ENCODE assay signal across 1 cellular context in the genomic region with DNA sequence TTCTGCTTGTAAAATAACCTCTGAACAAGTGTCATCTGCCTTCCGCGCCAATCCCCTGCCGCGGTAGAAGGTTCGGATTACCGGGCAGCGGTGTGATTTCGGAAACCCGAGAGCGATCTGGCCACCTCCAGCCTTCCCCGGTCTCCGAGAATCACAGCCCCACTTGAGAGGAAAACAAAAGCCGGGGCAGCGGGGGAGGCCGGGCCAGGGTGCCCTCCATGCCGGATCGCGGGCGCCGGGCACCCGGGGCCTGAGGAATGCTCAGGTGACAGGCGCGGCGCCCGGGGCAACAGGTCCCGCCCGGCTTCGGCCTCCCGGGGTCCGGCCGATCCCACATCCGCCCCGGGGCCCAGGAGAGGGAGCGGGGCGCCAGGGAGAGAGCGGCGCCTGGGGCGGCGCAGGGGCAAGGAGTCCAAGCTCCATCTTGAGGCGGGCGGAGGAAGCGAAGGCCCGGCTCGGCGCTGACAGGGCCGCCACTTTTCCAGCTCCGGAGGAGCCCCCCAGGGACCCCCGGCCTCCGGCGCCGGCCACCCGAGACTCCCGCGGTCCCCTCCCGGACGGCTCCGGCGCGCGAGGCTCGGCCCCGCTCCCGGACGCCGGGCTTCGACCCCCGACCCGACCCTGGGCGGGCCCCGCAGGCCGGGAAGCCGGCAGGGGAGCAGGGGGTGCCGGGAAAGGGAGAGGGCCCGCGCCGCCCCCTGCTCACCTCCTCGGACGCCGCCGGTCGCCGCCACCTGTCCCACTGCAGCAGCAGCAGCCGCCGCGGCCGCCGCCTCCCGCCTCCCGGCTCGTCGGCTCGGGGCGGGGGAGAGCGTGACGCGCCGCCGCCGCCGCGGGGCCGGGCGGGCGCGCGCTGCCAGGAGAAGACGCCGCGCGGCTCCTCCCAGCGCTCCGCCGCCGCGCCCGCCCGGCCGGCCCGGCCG.
TF ChIP-seq lines count a peak whose summit lies in the region.

A gene (minus strand): TSS at position 855 of the 923 bp plus-strand sequence. CDS start 42,217 bp downstream, outside the sequence.

TF ChIP-seq in K562, 482 proteins besides CTCF, POLR2A, EP300 and RAD21 (continued from another document and continues in another):
- TF ChIP-seq, protein P1, sequence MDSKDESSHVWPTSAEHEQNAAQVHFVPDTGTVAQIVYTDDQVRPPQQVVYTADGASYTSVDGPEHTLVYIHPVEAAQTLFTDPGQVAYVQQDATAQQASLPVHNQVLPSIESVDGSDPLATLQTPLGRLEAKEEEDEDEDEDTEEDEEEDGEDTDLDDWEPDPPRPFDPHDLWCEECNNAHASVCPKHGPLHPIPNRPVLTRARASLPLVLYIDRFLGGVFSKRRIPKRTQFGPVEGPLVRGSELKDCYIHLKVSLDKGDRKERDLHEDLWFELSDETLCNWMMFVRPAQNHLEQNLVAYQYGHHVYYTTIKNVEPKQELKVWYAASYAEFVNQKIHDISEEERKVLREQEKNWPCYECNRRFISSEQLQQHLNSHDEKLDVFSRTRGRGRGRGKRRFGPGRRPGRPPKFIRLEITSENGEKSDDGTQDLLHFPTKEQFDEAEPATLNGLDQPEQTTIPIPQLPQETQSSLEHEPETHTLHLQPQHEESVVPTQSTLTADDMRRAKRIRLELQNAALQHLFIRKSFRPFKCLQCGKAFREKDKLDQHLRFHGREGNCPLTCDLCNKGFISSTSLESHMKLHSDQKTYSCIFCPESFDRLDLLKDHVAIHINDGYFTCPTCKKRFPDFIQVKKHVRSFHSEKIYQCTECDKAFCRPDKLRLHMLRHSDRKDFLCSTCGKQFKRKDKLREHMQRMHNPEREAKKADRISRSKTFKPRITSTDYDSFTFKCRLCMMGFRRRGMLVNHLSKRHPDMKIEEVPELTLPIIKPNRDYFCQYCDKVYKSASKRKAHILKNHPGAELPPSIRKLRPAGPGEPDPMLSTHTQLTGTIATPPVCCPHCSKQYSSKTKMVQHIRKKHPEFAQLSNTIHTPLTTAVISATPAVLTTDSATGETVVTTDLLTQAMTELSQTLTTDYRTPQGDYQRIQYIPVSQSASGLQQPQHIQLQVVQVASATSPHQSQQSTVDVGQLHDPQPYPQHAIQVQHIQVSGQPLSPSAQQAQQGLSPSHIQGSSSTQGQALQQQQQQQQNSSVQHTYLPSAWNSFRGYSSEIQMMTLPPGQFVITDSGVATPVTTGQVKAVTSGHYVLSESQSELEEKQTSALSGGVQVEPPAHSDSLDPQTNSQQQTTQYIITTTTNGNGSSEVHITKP (IDR thresholded peaks at IDR 0.05; ENCODE audit: partially characterized antibody), result no peak
- TF ChIP-seq BRD9 (IDR thresholded peaks at IDR 0.05; ENCODE audit: low read depth, partially characterized antibody) (no peak), ZBED1 (IDR thresholded peaks at IDR 0.05) (no peak), HDAC6 (IDR thresholded peaks at IDR 0.05; ENCODE audit: low read depth, low read length) (no peak), GATA2 (CRISPR knock-in tag; IDR thresholded peaks at IDR 0.05) (no peak), DMBX1 (CRISPR knock-in tag; IDR thresholded peaks at IDR 0.05; ENCODE audit: borderline replicate concordance) (no peak), SMAD3 (CRISPR knock-in tag; conservative IDR thresholded peaks at IDR 0.05) (no peak), JUN (IDR thresholded peaks at IDR 0.05; ENCODE audit: borderline replicate concordance, low read depth, low read length) (no peak), JUN (CRISPR knock-in tag; IDR thresholded peaks at IDR 0.05; ENCODE audit: borderline replicate concordance) (peak; percentile 27; the same call in 1 of the 2 replicates), BHLHE40 (IDR thresholded peaks at IDR 0.05; ENCODE audit: low read length) (no peak)
- TF ChIP-seq, protein P2, sequence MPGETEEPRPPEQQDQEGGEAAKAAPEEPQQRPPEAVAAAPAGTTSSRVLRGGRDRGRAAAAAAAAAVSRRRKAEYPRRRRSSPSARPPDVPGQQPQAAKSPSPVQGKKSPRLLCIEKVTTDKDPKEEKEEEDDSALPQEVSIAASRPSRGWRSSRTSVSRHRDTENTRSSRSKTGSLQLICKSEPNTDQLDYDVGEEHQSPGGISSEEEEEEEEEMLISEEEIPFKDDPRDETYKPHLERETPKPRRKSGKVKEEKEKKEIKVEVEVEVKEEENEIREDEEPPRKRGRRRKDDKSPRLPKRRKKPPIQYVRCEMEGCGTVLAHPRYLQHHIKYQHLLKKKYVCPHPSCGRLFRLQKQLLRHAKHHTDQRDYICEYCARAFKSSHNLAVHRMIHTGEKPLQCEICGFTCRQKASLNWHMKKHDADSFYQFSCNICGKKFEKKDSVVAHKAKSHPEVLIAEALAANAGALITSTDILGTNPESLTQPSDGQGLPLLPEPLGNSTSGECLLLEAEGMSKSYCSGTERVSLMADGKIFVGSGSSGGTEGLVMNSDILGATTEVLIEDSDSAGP (CRISPR knock-in tag; IDR thresholded peaks at IDR 0.05), result no peak
- TF ChIP-seq, protein P3, sequence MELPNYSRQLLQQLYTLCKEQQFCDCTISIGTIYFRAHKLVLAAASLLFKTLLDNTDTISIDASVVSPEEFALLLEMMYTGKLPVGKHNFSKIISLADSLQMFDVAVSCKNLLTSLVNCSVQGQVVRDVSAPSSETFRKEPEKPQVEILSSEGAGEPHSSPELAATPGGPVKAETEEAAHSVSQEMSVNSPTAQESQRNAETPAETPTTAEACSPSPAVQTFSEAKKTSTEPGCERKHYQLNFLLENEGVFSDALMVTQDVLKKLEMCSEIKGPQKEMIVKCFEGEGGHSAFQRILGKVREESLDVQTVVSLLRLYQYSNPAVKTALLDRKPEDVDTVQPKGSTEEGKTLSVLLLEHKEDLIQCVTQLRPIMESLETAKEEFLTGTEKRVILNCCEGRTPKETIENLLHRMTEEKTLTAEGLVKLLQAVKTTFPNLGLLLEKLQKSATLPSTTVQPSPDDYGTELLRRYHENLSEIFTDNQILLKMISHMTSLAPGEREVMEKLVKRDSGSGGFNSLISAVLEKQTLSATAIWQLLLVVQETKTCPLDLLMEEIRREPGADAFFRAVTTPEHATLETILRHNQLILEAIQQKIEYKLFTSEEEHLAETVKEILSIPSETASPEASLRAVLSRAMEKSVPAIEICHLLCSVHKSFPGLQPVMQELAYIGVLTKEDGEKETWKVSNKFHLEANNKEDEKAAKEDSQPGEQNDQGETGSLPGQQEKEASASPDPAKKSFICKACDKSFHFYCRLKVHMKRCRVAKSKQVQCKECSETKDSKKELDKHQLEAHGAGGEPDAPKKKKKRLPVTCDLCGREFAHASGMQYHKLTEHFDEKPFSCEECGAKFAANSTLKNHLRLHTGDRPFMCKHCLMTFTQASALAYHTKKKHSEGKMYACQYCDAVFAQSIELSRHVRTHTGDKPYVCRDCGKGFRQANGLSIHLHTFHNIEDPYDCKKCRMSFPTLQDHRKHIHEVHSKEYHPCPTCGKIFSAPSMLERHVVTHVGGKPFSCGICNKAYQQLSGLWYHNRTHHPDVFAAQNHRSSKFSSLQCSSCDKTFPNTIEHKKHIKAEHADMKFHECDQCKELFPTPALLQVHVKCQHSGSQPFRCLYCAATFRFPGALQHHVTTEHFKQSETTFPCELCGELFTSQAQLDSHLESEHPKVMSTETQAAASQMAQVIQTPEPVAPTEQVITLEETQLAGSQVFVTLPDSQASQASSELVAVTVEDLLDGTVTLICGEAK (IDR thresholded peaks at IDR 0.05), result peak; percentile 45; the same call in 1 of the 2 replicates
- TF ChIP-seq, protein P3 (CRISPR knock-in tag; IDR thresholded peaks at IDR 0.05), result no peak
- TF ChIP-seq, protein P4, sequence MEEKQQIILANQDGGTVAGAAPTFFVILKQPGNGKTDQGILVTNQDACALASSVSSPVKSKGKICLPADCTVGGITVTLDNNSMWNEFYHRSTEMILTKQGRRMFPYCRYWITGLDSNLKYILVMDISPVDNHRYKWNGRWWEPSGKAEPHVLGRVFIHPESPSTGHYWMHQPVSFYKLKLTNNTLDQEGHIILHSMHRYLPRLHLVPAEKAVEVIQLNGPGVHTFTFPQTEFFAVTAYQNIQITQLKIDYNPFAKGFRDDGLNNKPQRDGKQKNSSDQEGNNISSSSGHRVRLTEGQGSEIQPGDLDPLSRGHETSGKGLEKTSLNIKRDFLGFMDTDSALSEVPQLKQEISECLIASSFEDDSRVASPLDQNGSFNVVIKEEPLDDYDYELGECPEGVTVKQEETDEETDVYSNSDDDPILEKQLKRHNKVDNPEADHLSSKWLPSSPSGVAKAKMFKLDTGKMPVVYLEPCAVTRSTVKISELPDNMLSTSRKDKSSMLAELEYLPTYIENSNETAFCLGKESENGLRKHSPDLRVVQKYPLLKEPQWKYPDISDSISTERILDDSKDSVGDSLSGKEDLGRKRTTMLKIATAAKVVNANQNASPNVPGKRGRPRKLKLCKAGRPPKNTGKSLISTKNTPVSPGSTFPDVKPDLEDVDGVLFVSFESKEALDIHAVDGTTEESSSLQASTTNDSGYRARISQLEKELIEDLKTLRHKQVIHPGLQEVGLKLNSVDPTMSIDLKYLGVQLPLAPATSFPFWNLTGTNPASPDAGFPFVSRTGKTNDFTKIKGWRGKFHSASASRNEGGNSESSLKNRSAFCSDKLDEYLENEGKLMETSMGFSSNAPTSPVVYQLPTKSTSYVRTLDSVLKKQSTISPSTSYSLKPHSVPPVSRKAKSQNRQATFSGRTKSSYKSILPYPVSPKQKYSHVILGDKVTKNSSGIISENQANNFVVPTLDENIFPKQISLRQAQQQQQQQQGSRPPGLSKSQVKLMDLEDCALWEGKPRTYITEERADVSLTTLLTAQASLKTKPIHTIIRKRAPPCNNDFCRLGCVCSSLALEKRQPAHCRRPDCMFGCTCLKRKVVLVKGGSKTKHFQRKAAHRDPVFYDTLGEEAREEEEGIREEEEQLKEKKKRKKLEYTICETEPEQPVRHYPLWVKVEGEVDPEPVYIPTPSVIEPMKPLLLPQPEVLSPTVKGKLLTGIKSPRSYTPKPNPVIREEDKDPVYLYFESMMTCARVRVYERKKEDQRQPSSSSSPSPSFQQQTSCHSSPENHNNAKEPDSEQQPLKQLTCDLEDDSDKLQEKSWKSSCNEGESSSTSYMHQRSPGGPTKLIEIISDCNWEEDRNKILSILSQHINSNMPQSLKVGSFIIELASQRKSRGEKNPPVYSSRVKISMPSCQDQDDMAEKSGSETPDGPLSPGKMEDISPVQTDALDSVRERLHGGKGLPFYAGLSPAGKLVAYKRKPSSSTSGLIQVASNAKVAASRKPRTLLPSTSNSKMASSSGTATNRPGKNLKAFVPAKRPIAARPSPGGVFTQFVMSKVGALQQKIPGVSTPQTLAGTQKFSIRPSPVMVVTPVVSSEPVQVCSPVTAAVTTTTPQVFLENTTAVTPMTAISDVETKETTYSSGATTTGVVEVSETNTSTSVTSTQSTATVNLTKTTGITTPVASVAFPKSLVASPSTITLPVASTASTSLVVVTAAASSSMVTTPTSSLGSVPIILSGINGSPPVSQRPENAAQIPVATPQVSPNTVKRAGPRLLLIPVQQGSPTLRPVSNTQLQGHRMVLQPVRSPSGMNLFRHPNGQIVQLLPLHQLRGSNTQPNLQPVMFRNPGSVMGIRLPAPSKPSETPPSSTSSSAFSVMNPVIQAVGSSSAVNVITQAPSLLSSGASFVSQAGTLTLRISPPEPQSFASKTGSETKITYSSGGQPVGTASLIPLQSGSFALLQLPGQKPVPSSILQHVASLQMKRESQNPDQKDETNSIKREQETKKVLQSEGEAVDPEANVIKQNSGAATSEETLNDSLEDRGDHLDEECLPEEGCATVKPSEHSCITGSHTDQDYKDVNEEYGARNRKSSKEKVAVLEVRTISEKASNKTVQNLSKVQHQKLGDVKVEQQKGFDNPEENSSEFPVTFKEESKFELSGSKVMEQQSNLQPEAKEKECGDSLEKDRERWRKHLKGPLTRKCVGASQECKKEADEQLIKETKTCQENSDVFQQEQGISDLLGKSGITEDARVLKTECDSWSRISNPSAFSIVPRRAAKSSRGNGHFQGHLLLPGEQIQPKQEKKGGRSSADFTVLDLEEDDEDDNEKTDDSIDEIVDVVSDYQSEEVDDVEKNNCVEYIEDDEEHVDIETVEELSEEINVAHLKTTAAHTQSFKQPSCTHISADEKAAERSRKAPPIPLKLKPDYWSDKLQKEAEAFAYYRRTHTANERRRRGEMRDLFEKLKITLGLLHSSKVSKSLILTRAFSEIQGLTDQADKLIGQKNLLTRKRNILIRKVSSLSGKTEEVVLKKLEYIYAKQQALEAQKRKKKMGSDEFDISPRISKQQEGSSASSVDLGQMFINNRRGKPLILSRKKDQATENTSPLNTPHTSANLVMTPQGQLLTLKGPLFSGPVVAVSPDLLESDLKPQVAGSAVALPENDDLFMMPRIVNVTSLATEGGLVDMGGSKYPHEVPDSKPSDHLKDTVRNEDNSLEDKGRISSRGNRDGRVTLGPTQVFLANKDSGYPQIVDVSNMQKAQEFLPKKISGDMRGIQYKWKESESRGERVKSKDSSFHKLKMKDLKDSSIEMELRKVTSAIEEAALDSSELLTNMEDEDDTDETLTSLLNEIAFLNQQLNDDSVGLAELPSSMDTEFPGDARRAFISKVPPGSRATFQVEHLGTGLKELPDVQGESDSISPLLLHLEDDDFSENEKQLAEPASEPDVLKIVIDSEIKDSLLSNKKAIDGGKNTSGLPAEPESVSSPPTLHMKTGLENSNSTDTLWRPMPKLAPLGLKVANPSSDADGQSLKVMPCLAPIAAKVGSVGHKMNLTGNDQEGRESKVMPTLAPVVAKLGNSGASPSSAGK (IDR thresholded peaks at IDR 0.05), result no peak
- TF ChIP-seq, protein P5, sequence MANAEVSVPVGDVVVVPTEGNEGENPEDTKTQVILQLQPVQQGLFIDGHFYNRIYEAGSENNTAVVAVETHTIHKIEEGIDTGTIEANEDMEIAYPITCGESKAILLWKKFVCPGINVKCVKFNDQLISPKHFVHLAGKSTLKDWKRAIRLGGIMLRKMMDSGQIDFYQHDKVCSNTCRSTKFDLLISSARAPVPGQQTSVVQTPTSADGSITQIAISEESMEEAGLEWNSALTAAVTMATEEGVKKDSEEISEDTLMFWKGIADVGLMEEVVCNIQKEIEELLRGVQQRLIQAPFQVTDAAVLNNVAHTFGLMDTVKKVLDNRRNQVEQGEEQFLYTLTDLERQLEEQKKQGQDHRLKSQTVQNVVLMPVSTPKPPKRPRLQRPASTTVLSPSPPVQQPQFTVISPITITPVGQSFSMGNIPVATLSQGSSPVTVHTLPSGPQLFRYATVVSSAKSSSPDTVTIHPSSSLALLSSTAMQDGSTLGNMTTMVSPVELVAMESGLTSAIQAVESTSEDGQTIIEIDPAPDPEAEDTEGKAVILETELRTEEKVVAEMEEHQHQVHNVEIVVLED (CRISPR knock-in tag; IDR thresholded peaks at IDR 0.05), result peak; percentile 58
